In the genomic region with DNA sequence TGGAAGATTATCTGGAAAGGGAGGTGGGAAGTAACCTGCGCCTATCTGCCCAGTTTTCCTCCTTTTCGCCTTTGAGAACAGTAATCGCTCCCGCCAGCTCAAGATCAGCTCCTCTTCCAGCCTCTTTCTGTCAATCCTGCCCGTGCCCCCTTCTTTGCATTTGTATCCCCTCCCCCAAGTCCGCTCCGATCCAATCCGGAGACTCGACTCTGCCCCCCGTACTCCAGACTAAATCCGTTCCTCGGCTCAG, we compare ENCODE assay signal across 8 cellular contexts. TPM values are rescaled to one million over a fixed set of nuclear protein-coding genes. Genes with fewer than 3 reads are reported as not detected.
DNase-seq lines count a peak whose midpoint lies in the region; ATAC-seq and TF ChIP-seq lines count a peak whose summit lies in the region.

No MANE protein-coding gene starts in this region.

- intact Hi-C loops in heart left ventricle (cut with DNase I): loop anchor here in 4 of 10 donors (1.0 to 2.0 kb wide), 4 partner anchors 21 to 114 kb away; partner anchors contain the start of genes ACTMAP (in 3 of the 4) and SNRPA (in 2 of the 4)
- intact Hi-C loops in cardiac septum (cut with DNase I): loop anchor here (2.0 kb wide), 1 partner anchor 27 kb away; the partner anchor contains the start of genes ACTMAP and SNRPA
- intact Hi-C loops in lower lobe of right lung (cut with DNase I): no loop called here

- 0 to 1% (median 1%) methylated on average over 12 of the region's 12 CpGs for WGBS in heart left ventricle, 4 donors
- WGBS in upper lobe of left lung, 2 donors: 0% methylated on average over 12 of the region's 12 CpGs

- peak overlapping the region; percentile 47 to 94 (median 74) for H3K4me3 ChIP-seq in heart left ventricle
- peak overlapping the region; percentile 70 for H3K4me3 ChIP-seq in astrocyte of the cerebellum (ENCODE audit: low read depth, low read length)
- H3K4me3 ChIP-seq in lower lobe of right lung: peak overlapping the region; percentile 60
- H3K4me3 ChIP-seq in upper lobe of left lung: peak overlapping the region; percentile 63 to 90 (median 88)

- no peak for TF ChIP-seq EP300 in upper lobe of left lung (IDR thresholded peaks at IDR 0.05)

- no peak for TF ChIP-seq CTCF in heart left ventricle (IDR thresholded peaks at IDR 0.05)
- no peak for TF ChIP-seq CTCF in astrocyte of the cerebellum (IDR thresholded peaks at IDR 0.05; ENCODE audit: low read depth, low read length, missing control alignments)
- no peak for TF ChIP-seq CTCF in lower lobe of right lung (IDR thresholded peaks at IDR 0.05)
- no peak for TF ChIP-seq CTCF in upper lobe of left lung (IDR thresholded peaks at IDR 0.05)

- H3K4me1 ChIP-seq in heart left ventricle (peaks cover 0 to 25% (median 13%) of the 10 kb centered on the region in 12 donors), lower lobe of right lung (peaks cover 22% of the 10 kb centered on the region), upper lobe of left lung (peaks cover 13 to 20% (median 18%) of the 10 kb centered on the region in 4 donors)

- H3K9me3 ChIP-seq in heart left ventricle: no peaks in the 10 kb centered on the region
- H3K9me3 ChIP-seq in lower lobe of right lung: no peaks in the 10 kb centered on the region
- H3K9me3 ChIP-seq in upper lobe of left lung: no peaks in the 10 kb centered on the region

- H3K27me3 ChIP-seq in heart left ventricle (no peaks in the 10 kb centered on the region), lower lobe of right lung (ENCODE audit: low read depth) (no peaks in the 10 kb centered on the region), upper lobe of left lung (no peaks in the 10 kb centered on the region)

- TF ChIP-seq POLR2A in heart left ventricle (IDR thresholded peaks at IDR 0.05): peak in 1 of 2 donors; percentile 84
- peak in 2 of 4 donors; percentile 16 to 91 for TF ChIP-seq POLR2A in upper lobe of left lung (IDR thresholded peaks at IDR 0.05)

- ATAC-seq in heart left ventricle (no peak), lower lobe of right lung (no peak), upper lobe of left lung (ENCODE audit: low FRiP score in 2 of 2) (no peak), HG02623 (IDR thresholded peaks at IDR 0.05; ENCODE audit: unreplicated experiment) (no peak), GM21737 (IDR thresholded peaks at IDR 0.05; ENCODE audit: unreplicated experiment) (no peak)

- H3K27ac ChIP-seq in heart left ventricle (peak overlapping the region; percentile 89 to 100 (median 98)), lower lobe of right lung (peak overlapping the region; percentile 96), upper lobe of left lung (peak overlapping the region; percentile 92 to 98 (median 98))

- DNase-seq in heart left ventricle (no peak), cardiac septum (ENCODE audit: low spot score) (no peak), astrocyte of the cerebellum (ENCODE audit: low read depth) (no peak), lower lobe of right lung (no peak), upper lobe of left lung (no peak), NCI-H1930 (lab: John Stamatoyannopoulos, UW) (no peak)

- H3K36me3 ChIP-seq in heart left ventricle: peaks cover 0 to 14% (median 0%) of the 10 kb centered on the region in 9 donors
- peaks cover 5% of the 10 kb centered on the region for H3K36me3 ChIP-seq in lower lobe of right lung
- no peaks in the 10 kb centered on the region for H3K36me3 ChIP-seq in upper lobe of left lung

- in situ Hi-C loops in astrocyte of the cerebellum (cut with HindIII; ENCODE audit: low sequenced_read_pairs): no loop called here

RNA-seq across cellular contexts. Expression of gene RAB4B, which starts 0.3 kb away (rescaled TPM):
- total RNA-seq in heart left ventricle (10 to 100 TPM; 12.3 to 31.3 (median 15.0) TPM), cardiac septum (16.9 TPM), lower lobe of right lung (48.5 TPM), upper lobe of left lung (10 to 100 TPM; 39.9 to 78.5 (median 58.6) TPM)
- 10 to 100 TPM; 23.7 to 50.1 TPM for polyA plus RNA-seq in heart left ventricle

RNA-seq across cellular contexts. Expression of gene MIA, which starts 2.4 kb away (rescaled TPM):
- 1 to 10 TPM in 2 of 9 donors, under 1 TPM in 2, not detected in 5; 0.72 to 3.0 (median 0.99) TPM for total RNA-seq in heart left ventricle
- 1 to 10 TPM in 1 of 2 donors, under 1 TPM in 1; 0.99 to 1.0 TPM for polyA plus RNA-seq in heart left ventricle
- total RNA-seq in cardiac septum: 1.00 TPM
- 1.7 TPM for total RNA-seq in lower lobe of right lung
- total RNA-seq in upper lobe of left lung: 1 to 10 TPM in 3 of 6 donors, not detected in 3; 1.2 to 5.2 (median 2.1) TPM

RNA-seq across cellular contexts. Expression of gene EGLN2, which starts 21.3 kb away (rescaled TPM):
- total RNA-seq in heart left ventricle (10 to 100 TPM; 38.1 to 85.1 (median 49.2) TPM), cardiac septum (48.4 TPM), lower lobe of right lung (188 TPM), upper lobe of left lung (100 to 1,000 TPM; 170 to 353 (median 211) TPM)
- polyA plus RNA-seq in heart left ventricle: 10 to 100 TPM; 53.5 to 91.8 TPM

RNA-seq across cellular contexts. Expression of gene SNRPA, which starts 26.7 kb away (rescaled TPM):
- total RNA-seq in heart left ventricle: 10 to 100 TPM; 22.5 to 50.2 (median 31.6) TPM
- 10 to 100 TPM; 23.5 to 32.3 TPM for polyA plus RNA-seq in heart left ventricle
- total RNA-seq in cardiac septum: 32.9 TPM
- 44.8 TPM for total RNA-seq in lower lobe of right lung
- total RNA-seq in upper lobe of left lung: 10 to 100 TPM; 32.4 to 90.1 (median 55.3) TPM

RNA-seq across cellular contexts. Expression of gene ACTMAP, which starts 27.4 kb away (rescaled TPM):
- total RNA-seq in heart left ventricle: 10 to 100 TPM in 3 of 9 donors, 1 to 10 TPM in 6; 4.2 to 11.1 (median 8.6) TPM
- 1 to 10 TPM; 4.5 to 7.7 TPM for polyA plus RNA-seq in heart left ventricle
- total RNA-seq in cardiac septum: 9.2 TPM
- total RNA-seq in lower lobe of right lung: 17.6 TPM
- total RNA-seq in upper lobe of left lung: 10 to 100 TPM; 16.0 to 28.4 (median 21.5) TPM
